24 cellular contexts compared by ENCODE assay signal in the genomic region with DNA sequence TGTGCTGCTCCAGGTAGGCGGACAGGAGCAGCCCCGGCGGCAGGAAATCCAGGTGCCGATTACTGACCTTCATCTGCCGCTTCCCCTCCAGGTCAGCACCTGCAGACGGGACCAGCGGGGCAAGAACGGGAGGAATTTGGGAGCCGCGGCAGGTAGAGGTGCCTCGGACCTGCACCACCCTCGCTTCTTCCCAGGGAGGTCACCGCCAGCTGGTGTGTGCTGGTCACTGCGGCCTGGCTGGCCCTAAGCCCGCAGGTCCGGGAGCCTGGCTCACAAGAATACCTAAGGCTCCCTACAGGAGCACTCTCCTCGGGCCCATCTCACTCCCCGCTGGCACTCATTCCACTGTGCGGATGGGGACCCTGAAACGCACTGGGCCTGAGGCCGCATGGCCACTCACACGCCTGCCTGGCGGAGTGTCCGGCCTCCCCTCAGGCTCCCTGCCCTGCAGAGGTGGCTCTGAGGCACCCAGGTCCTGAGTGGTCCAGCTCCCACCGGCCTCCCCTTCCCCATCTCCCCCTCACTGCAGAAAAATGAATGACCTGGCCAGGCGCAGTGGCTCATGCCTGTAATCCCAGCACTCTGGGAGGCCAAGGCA. TPM values are rescaled to one million over a fixed set of nuclear protein-coding genes. Genes with fewer than 3 reads are reported as not detected.
DNase-seq lines count a peak whose midpoint lies in the region; ATAC-seq and TF ChIP-seq lines count a peak whose summit lies in the region.
"Had no signal": no experiment of that assay in that cellular context is flagged by ENCODE, and none has a peak within 500 bp of the region (broad histone marks: within the 10 kb centered on the region; RNA-seq: fewer than 3 reads in every experiment).

No MANE protein-coding gene starts in this region.

- H3K27ac ChIP-seq in cardiac muscle cell (no peak overlapping the region), right atrium auricular region (no peak overlapping the region), RWPE2 (ENCODE audit: poor library complexity, severe bottlenecking) (no peak overlapping the region)
- H3K27ac ChIP-seq: body of pancreas, esophagus squamous epithelium, GM23248, heart left ventricle, Peyer's patch, upper lobe of right lung had no signal

- DNase-seq in cardiac muscle cell (ENCODE audit: low read depth in 1 of 2, low spot score in 1 of 2) (no peak), right atrium auricular region (ENCODE audit: low spot score) (no peak), RWPE2 (ENCODE audit: low spot score) (peak; percentile 52), fibroblast of villous mesenchyme (ENCODE audit: low read depth) (no peak), NOMO-1 treated with DMSO at 0.1 percent for 48 hours (lab: John Stamatoyannopoulos, UW; ENCODE audit: unreplicated experiment) (no peak), NOMO-1 treated with dmso at 0.1 percent for 144 hours (lab: John Stamatoyannopoulos, UW; ENCODE audit: unreplicated experiment) (no peak)
- no peak for DNase-seq in activated T-cell treated with anti-CD3 and anti-CD28 coated beads, Interleukin-2, amount 50 U/mL, for 48 hours
- DNase-seq: ACHN; activated CD4-positive, alpha-beta memory T cell treated with anti-CD3 and anti-CD28 coated beads for 36 hours; activated T-cell treated with anti-CD3 and anti-CD28 coated beads, Interleukin-2, amount 50 U/mL, for 24 hours; body of pancreas; esophagus squamous epithelium; GM23248; heart left ventricle; mammary epithelial cell; NCI-H1092 treated with DMSO at 0.1 percent for 48 hours; NCI-H69; Peyer's patch; stimulated activated CD4-positive, alpha-beta T cell treated with anti-CD3 and anti-CD28 coated beads, Interleukin-12 subunit alpha, Interleukin-12 subunit beta, amount 100 ng/mL, for 4 hours; stimulated activated naive CD4-positive, alpha-beta T cell; SW 1271; upper lobe of right lung had no signal

- H3K4me3 ChIP-seq in cardiac muscle cell (no peak overlapping the region), right atrium auricular region (no peak overlapping the region), RWPE2 (ENCODE audit: severe bottlenecking) (no peak overlapping the region), fibroblast of villous mesenchyme (ENCODE audit: low read depth, low read length) (no peak overlapping the region)
- H3K4me3 ChIP-seq: body of pancreas, esophagus squamous epithelium, GM23248, heart left ventricle, Peyer's patch, upper lobe of right lung had no signal

- H3K4me1 ChIP-seq in cardiac muscle cell (ENCODE audit: low read depth) (no peaks in the 10 kb centered on the region), right atrium auricular region (peaks cover 0 to 5% of the 10 kb centered on the region in 2 donors), RWPE2 (ENCODE audit: insufficient read depth, poor library complexity, severe bottlenecking) (no peaks in the 10 kb centered on the region)
- H3K4me1 ChIP-seq: Peyer's patch, upper lobe of right lung had no signal

- no peaks in the 10 kb centered on the region for H3K27me3 ChIP-seq in cardiac muscle cell
- H3K27me3 ChIP-seq in right atrium auricular region = no peaks in the 10 kb centered on the region
- H3K27me3 ChIP-seq in RWPE2 (ENCODE audit: insufficient read depth, poor library complexity, severe bottlenecking) = no peaks in the 10 kb centered on the region
- H3K27me3 ChIP-seq: body of pancreas, esophagus squamous epithelium, heart left ventricle, Peyer's patch, upper lobe of right lung had no signal

- H3K9me3 ChIP-seq in cardiac muscle cell (ENCODE audit: low read depth) = no peaks in the 10 kb centered on the region
- H3K9me3 ChIP-seq in right atrium auricular region = no peaks in the 10 kb centered on the region
- H3K9me3 ChIP-seq in RWPE2 (ENCODE audit: severe bottlenecking) = no peaks in the 10 kb centered on the region
- H3K9me3 ChIP-seq: body of pancreas, esophagus squamous epithelium, heart left ventricle, Peyer's patch, upper lobe of right lung had no signal

- TF ChIP-seq CTCF in cardiac muscle cell (IDR thresholded peaks at IDR 0.05; ENCODE audit: low read depth, low read length) = peak; percentile 5
- no peak for TF ChIP-seq CTCF in right atrium auricular region (IDR thresholded peaks at IDR 0.05)
- TF ChIP-seq CTCF in RWPE2 (IDR thresholded peaks at IDR 0.05; ENCODE audit: poor library complexity, severe bottlenecking) = no peak
- peak; percentile 13 for TF ChIP-seq CTCF in fibroblast of villous mesenchyme (IDR thresholded peaks at IDR 0.05; ENCODE audit: insufficient read depth, low read depth, low read length)

- no peaks in the 10 kb centered on the region for H3K36me3 ChIP-seq in cardiac muscle cell
- peaks cover 17% of the 10 kb centered on the region for H3K36me3 ChIP-seq in right atrium auricular region
- H3K36me3 ChIP-seq in RWPE2 (ENCODE audit: low read depth) = peaks cover 21% of the 10 kb centered on the region

- no peak for ATAC-seq in RWPE2 (ENCODE audit: low read depth)
- ATAC-seq in HG03039 (IDR thresholded peaks at IDR 0.05; ENCODE audit: unreplicated experiment) = no peak
- ATAC-seq: body of pancreas; heart left ventricle; natural killer cell treated with Interleukin-12 subunit alpha and Interleukin-12 subunit beta and Interleukin-15 and Interleukin-18, amount 100 ng/mL, for 72 hours; upper lobe of right lung had no signal

RNA-seq across cellular contexts. Expression of gene RNU6-9, which starts 4.3 kb away (rescaled TPM):
- total RNA-seq in cardiac muscle cell (not detected in 2 replicates), right atrium auricular region (not detected), fibroblast of villous mesenchyme (not detected in 2 replicates)
- polyA plus RNA-seq in cardiac muscle cell = not detected in 2 replicates
- total RNA-seq: activated CD4-positive, alpha-beta memory T cell treated with anti-CD3 and anti-CD28 coated beads for 36 hours; body of pancreas; esophagus squamous epithelium; GM23248; heart left ventricle; mammary epithelial cell; natural killer cell treated with Interleukin-12 subunit alpha and Interleukin-12 subunit beta and Interleukin-15 and Interleukin-18, amount 100 ng/mL, for 72 hours; Peyer's patch; upper lobe of right lung had no signal
- polyA plus RNA-seq: GM23248, heart left ventricle, mammary epithelial cell had no signal

RNA-seq across cellular contexts. Expression of gene MED16, which starts 4.6 kb away (rescaled TPM):
- total RNA-seq in cardiac muscle cell (61.9 and 67.2 TPM in 2 replicates), right atrium auricular region (10 to 100 TPM; 17.7 to 26.5 TPM), fibroblast of villous mesenchyme (26.8 and 30.0 TPM in 2 replicates)
- polyA plus RNA-seq in cardiac muscle cell = 104 and 145 TPM in 2 replicates

RNA-seq across cellular contexts. Expression of gene R3HDM4, which starts 15.5 kb away (rescaled TPM):
- total RNA-seq in cardiac muscle cell = 60.3 and 66.2 TPM in 2 replicates
- 82.1 and 86.7 TPM in 2 replicates for polyA plus RNA-seq in cardiac muscle cell
- 10 to 100 TPM; 19.5 to 30.4 TPM for total RNA-seq in right atrium auricular region
- total RNA-seq in fibroblast of villous mesenchyme = 26.3 and 31.6 TPM in 2 replicates

RNA-seq across cellular contexts. Expression of gene KISS1R, which starts 19.6 kb away (rescaled TPM):
- total RNA-seq in cardiac muscle cell (0.46 and 1.2 TPM in 2 replicates), right atrium auricular region (not detected), fibroblast of villous mesenchyme (not detected in 2 replicates)
- polyA plus RNA-seq in cardiac muscle cell = 1.9 and 3.2 TPM in 2 replicates
- total RNA-seq: GM23248, heart left ventricle, mammary epithelial cell, Peyer's patch, upper lobe of right lung had no signal
- polyA plus RNA-seq: GM23248, heart left ventricle had no signal

RNA-seq across cellular contexts. Expression of gene ARID3A, which starts 28.3 kb away (rescaled TPM):
- total RNA-seq in cardiac muscle cell (59.7 and 62.3 TPM in 2 replicates), right atrium auricular region (1 to 10 TPM; 1.7 to 3.4 TPM), fibroblast of villous mesenchyme (39.3 and 45.8 TPM in 2 replicates)
- polyA plus RNA-seq in cardiac muscle cell = 39.1 and 48.7 TPM in 2 replicates

Comparison
In these comparisons a context has a peak if more than half of its experiments do, and no peak if none do; other contexts are left out.
1. CTCF ChIP-seq: peak in cardiac muscle cell (single experiment) and fibroblast of villous mesenchyme (single experiment); none in right atrium auricular region (0 of 2) and RWPE2 (single experiment).